ENCODE assay signal across 10 cellular contexts in the genomic region with DNA sequence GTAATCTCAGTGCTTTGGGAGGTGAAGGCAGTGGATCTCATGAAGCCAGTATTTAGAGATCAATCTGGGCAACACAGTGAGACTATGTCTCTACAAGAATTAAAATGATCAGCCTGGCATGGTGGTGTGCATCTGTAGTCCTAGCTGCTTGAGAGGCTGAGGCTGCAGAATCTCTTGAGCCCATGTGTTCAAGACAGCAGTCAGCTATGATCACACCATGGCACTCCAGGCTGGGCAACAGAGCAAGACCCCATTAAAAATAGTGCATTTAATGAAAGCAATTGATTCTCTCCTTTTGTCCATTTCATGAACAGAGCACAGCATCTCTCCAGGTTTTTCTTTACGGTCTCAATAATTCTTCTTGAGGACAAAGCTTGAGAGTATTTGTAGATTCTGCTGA. TPM values are rescaled to one million over a fixed set of nuclear protein-coding genes. Genes with fewer than 3 reads are reported as not detected.
"Had no signal": no experiment of that assay in that cellular context is flagged by ENCODE, and none has a peak within 500 bp of the region (broad histone marks: within the 10 kb centered on the region; RNA-seq: fewer than 3 reads in every experiment).

No MANE protein-coding gene starts in this region.

- H2AFZ ChIP-seq: GM23248 had no signal

- DNase-seq: GM23248, H9, HCEC 1CT, Karpas-422, KBM-7 had no signal

- H3K9me3 Mint-ChIP-seq: H9 had no signal

- H3K4me2 ChIP-seq: KMS-11 had no signal

- H3K9ac ChIP-seq: GM23248, KMS-11 had no signal

- FAIRE-seq: H1, H54 had no signal

- H3K27ac ChIP-seq: GM23248, KMS-11 had no signal

- H3K4me3 Mint-ChIP-seq: H9, IgD-negative memory B cell had no signal

- H3K4me3 ChIP-seq: GM23248 had no signal

- H3K36me3 Mint-ChIP-seq: IgD-negative memory B cell had no signal

- H3K27ac Mint-ChIP-seq: H9, IgD-negative memory B cell had no signal

- H3K4me1 Mint-ChIP-seq: H9, IgD-negative memory B cell had no signal

RNA-seq across cellular contexts. Expression of gene CARD16, which starts 11.3 kb away (rescaled TPM):
- total RNA-seq: GM23248, H1, H9, HT-29 had no signal
- polyA plus RNA-seq: GM23248, H1 had no signal

RNA-seq across cellular contexts. Expression of gene CASP1, which starts 21.5 kb away (rescaled TPM):
- total RNA-seq: H1, H9, HT-29 had no signal
- polyA plus RNA-seq: H1 had no signal

RNA-seq across cellular contexts. Expression of gene CASP5, which starts 33.5 kb away (rescaled TPM):
- total RNA-seq: GM23248, H1, H9, HT-29 had no signal
- polyA plus RNA-seq: GM23248, H1 had no signal
